Comparison of ENCODE assay signal across 17 cellular contexts in the genomic region with DNA sequence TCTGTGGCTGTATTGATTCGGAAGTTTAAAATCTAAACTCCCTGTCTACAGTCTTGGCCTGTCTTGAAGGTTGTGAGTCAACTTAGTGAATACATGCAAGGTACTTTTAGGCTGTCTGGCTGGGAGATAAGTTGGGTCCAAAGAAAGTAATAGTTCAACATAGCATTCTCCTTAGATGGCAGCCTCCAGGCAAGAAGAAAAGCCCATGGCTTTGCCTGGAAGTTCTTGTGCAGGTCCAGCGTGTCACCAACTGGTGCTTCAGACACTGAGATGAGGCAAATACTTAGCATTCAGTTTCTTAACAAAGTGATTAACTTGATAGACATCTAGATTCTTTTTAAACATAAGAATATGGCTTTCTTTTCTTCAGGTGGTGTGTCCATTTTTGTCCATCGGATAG.
DNase-seq lines count a peak whose midpoint lies in the region; TF ChIP-seq lines count a peak whose summit lies in the region.
"Had no signal": no experiment of that assay in that cellular context is flagged by ENCODE, and none has a peak within 500 bp of the region (broad histone marks: within the 10 kb centered on the region; RNA-seq: fewer than 3 reads in every experiment).

No MANE protein-coding gene starts in this region.

- H3K9me3 ChIP-seq in Karpas-422 (ENCODE audit: low read length): no peaks in the 10 kb centered on the region
- H3K9me3 ChIP-seq: BE2C, BLaER1 had no signal

- no peak for TF ChIP-seq CTCF in neural crest cell (conservative IDR thresholded peaks at IDR 0.05)
- no peak for TF ChIP-seq CTCF in foreskin fibroblast (IDR thresholded peaks at IDR 0.05; ENCODE audit: low read depth, low read length)

- H3K4me2 ChIP-seq in Karpas-422 (ENCODE audit: low read depth, low read length, poor library complexity, severe bottlenecking): no peak overlapping the region
- H3K4me2 ChIP-seq: BLaER1 had no signal

- H3K36me3 ChIP-seq in Karpas-422 (ENCODE audit: insufficient read depth, low read length): no peaks in the 10 kb centered on the region
- H3K36me3 ChIP-seq: BE2C, BLaER1 had no signal

- H3K27me3 Mint-ChIP-seq in neural crest cell (ENCODE audit: low read depth): no peaks in the 10 kb centered on the region
- H3K27me3 Mint-ChIP-seq: CD4-positive, alpha-beta memory T cell; CD4-positive, CD25-positive, alpha-beta regulatory T cell had no signal

- H3K4me3 ChIP-seq in Karpas-422 (ENCODE audit: low read length) (no peak overlapping the region), foreskin fibroblast (ENCODE audit: low read depth in 1 of 2, low read length in 2 of 2) (no peak overlapping the region)
- H3K4me3 ChIP-seq: BLaER1, GM12878 had no signal

- no peak overlapping the region for H3K27ac ChIP-seq in Karpas-422 (ENCODE audit: low read length)
- H3K27ac ChIP-seq: BLaER1 had no signal

- H3K27me3 ChIP-seq in Karpas-422 (ENCODE audit: low read length): no peaks in the 10 kb centered on the region
- H3K27me3 ChIP-seq: BE2C, BLaER1 had no signal

- DNase-seq in Karpas-422 (peak; percentile 29), neural crest cell (ENCODE audit: low read depth, low spot score) (no peak), GF-D8 (lab: John Stamatoyannopoulos, UW) (no peak), foreskin fibroblast (no peak)
- no peak for DNase-seq in activated effector memory CD4-positive, alpha-beta T cell treated with anti-CD3 and anti-CD28 coated beads, Interleukin-2, amount 50 U/mL, for 16 hours
- DNase-seq: 8988T; ACHN; BE2C; C1 segment of cervical spinal cord; CD4-positive, alpha-beta memory T cell; CD4-positive, CD25-positive, alpha-beta regulatory T cell; CD8-positive, alpha-beta memory T cell; COR-L47; DMS79 treated with DMSO at 0.1 percent for 48 hours had no signal

- H3K79me2 ChIP-seq in Karpas-422 (ENCODE audit: low read length): no peaks in the 10 kb centered on the region

- no peak overlapping the region for H3K9ac ChIP-seq in Karpas-422 (ENCODE audit: low read length)
- H3K9ac ChIP-seq: BLaER1 had no signal

- no peaks in the 10 kb centered on the region for H3K4me1 ChIP-seq in Karpas-422 (ENCODE audit: low read length)
- H3K4me1 ChIP-seq: BE2C, BLaER1 had no signal

- no peaks in the 10 kb centered on the region for H3K9me2 ChIP-seq in Karpas-422 (replicated peaks; ENCODE audit: insufficient read depth, low read length)

- H3K27ac Mint-ChIP-seq in neural crest cell (ENCODE audit: unreplicated experiment): peak overlapping the region; percentile 23
- H3K27ac Mint-ChIP-seq: CD4-positive, alpha-beta memory T cell; CD4-positive, CD25-positive, alpha-beta regulatory T cell had no signal

- no peak overlapping the region for H2AFZ ChIP-seq in Karpas-422 (ENCODE audit: low read length)

- peaks cover 26% of the 10 kb centered on the region for H3K4me1 Mint-ChIP-seq in neural crest cell
- H3K4me1 Mint-ChIP-seq: CD14-positive monocyte; CD4-positive, CD25-positive, alpha-beta regulatory T cell had no signal

- peaks cover 5% of the 10 kb centered on the region for H3K36me3 Mint-ChIP-seq in neural crest cell (ENCODE audit: low read depth)

- no peak overlapping the region for H3K4me3 Mint-ChIP-seq in neural crest cell
- H3K4me3 Mint-ChIP-seq: CD14-positive monocyte; CD4-positive, alpha-beta memory T cell; CD4-positive, CD25-positive, alpha-beta regulatory T cell; CD8-positive, alpha-beta memory T cell had no signal

- H4K20me1 ChIP-seq in Karpas-422 (ENCODE audit: insufficient read depth, low read depth, low read length): no peaks in the 10 kb centered on the region
- H4K20me1 ChIP-seq: BLaER1 had no signal

- H3K9me3 Mint-ChIP-seq in neural crest cell: no peaks in the 10 kb centered on the region
